Comparison of ENCODE assay signal across 8 cellular contexts in genomic region chr6:28335564-28336283, GRCh38. TPM values are rescaled to one million over a fixed set of nuclear protein-coding genes. Genes with fewer than 3 reads are reported as not detected.
DNase-seq lines count a peak whose midpoint lies in the region; ATAC-seq and TF ChIP-seq lines count a peak whose summit lies in the region.

Gene ZSCAN31, minus strand, starts transcription at chr6:28336148. Its CDS starts 6,465 bp downstream, at chr6:28329683.

- H3K27me3 ChIP-seq in A673 (replicated peaks; ENCODE audit: insufficient read depth, low read depth, low read length, poor library complexity), result no peaks in the 10 kb centered on the region

- TSS peak; percentile 87 for BruUV-seq in A673 (replicated peaks; lab: Mats Ljungman, UMichigan)

- H3K9me3 ChIP-seq in A673 (ENCODE audit: low read depth, low read length, poor library complexity, severe bottlenecking), result no peaks in the 10 kb centered on the region

- POLR2A ChIA-PET in A673 (lab: Charles Lee; ENCODE audit: low non-redundant PET), result interaction anchor here (0.6 to 1.1 kb wide), 2 partner anchors 54 to 791 kb away, joined by 3 to 10 read pairs; partner anchors contain the start of gene PGBD1

- TF ChIP-seq CTCF in A673 (conservative IDR thresholded peaks at IDR 0.05; ENCODE audit: low read depth, low read length), result no peak

- intact Hi-C loops in A673 (cut with micrococcal nuclease; ENCODE audit: unreplicated experiment), result loop anchor here (5.0 kb wide), 1 partner anchor 198 kb away; no protein-coding TSS in a partner anchor

- ATAC-seq in GM18873 (IDR thresholded peaks at IDR 0.05; ENCODE audit: low FRiP score, unreplicated experiment), result peak; percentile 90
- peak; percentile 65 for ATAC-seq in HG03108 (IDR thresholded peaks at IDR 0.05; ENCODE audit: unreplicated experiment)

- peak; percentile 97 for DNase-seq in A673 (ENCODE audit: low spot score)
- DNase-seq in NCI-H345 (lab: John Stamatoyannopoulos, UW), result peak; percentile 89
- peak; percentile 80 to 83 for DNase-seq in activated CD4-positive, alpha-beta T cell treated with anti-CD3 and anti-CD28 coated beads for 4 hours
- peak; percentile 98 for DNase-seq in kidney glomerular epithelial cell (lab: John Stamatoyannopoulos, UW)
- peak; percentile 44 to 63 for DNase-seq in stimulated activated CD4-positive, alpha-beta T cell treated with anti-CD3 and anti-CD28 coated beads, Interleukin-1b, Interleukin-23, amount 100 ng/mL, for 1 hour (ENCODE audit: low read depth in 2 of 2)

- H3K36me3 ChIP-seq in A673 (ENCODE audit: insufficient read depth, low read length, poor library complexity, severe bottlenecking), result no peaks in the 10 kb centered on the region

- CTCF ChIA-PET in A673 (lab: Charles Lee), result interaction anchor here (1.0 kb wide), 1 partner anchor 20 kb away, joined by 7 read pairs; no protein-coding TSS in a partner anchor

- H3K27ac ChIP-seq in A673 (ENCODE audit: low read depth, low read length, poor library complexity, severe bottlenecking) (peak within 1 kb of the TSS; percentile 97), cingulate gyrus (ENCODE audit: low read depth, low read length) (peak within 1 kb of the TSS; percentile 95)

- H3K4me1 ChIP-seq in A673 (ENCODE audit: insufficient read depth, low read length, poor library complexity, severe bottlenecking), result no peaks in the 10 kb centered on the region

- H3K4me3 ChIP-seq in A673 (ENCODE audit: low read depth, low read length, poor library complexity, severe bottlenecking), result peak within 1 kb of the TSS; percentile 55

RNA-seq across cellular contexts. Expression of gene ZSCAN31, which starts in this region (rescaled TPM):
- 3.5 and 4.3 TPM in 2 replicates for total RNA-seq in A673 (2021)

Comparison
In these comparisons a context has a peak if more than half of its experiments do, and no peak if none do; other contexts are left out.
1. Peak in every context shown above with its lines: DNase-seq, ATAC-seq, H3K4me3 ChIP-seq and H3K27ac ChIP-seq.